ENCODE assay signal across 1 cellular context in genomic region chr19:12932392-12933286, GRCh38.
TF ChIP-seq lines count a peak whose summit lies in the region.

No MANE protein-coding gene starts in this region.

TF ChIP-seq in GM12878, 131 proteins besides CTCF, POLR2A, EP300 and RAD21:
- TF ChIP-seq RAD51 (IDR thresholded peaks at IDR 0.05), result no peak
- TF ChIP-seq CREM (IDR thresholded peaks at IDR 0.05; ENCODE audit: low read depth), result peak; percentile 26; the same call in 1 of the 2 replicates
- TF ChIP-seq CBFB (IDR thresholded peaks at IDR 0.05; ENCODE audit: low read depth), result 0 out of 2 replicates have a peak, but pooled peaks have one; percentile 4
- peak; percentile 83; the same call in 1 of the 2 replicates for TF ChIP-seq CREB1 (IDR thresholded peaks at IDR 0.05; ENCODE audit: low read depth)
- no peak for TF ChIP-seq RBBP5 (conservative IDR thresholded peaks at IDR 0.05)
